21 cellular contexts compared by ENCODE assay signal in the genomic region with DNA sequence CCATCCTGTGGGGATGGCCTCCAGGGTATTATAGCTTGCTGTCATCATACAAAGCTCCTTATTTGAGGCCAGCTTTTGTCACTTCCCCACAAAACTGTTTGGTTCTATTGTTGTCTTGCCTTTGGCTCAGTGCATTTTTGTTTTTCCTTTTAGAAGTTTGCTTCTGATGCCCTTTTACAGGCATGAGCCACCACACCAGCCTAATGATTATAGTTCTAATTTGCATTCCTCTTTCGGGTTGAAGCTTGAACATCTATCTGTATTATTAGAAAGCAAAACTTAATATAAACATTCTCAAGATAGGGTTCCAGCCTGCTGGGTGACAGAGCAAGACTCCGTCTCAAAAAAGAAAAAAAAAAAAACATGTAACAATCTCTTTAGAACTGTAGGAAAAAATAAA. TPM values are rescaled to one million over a fixed set of nuclear protein-coding genes. Genes with fewer than 3 reads are reported as not detected.
A peak's percentile ranks its signal among the peaks of the same experiment; 100 is the strongest.
DNase-seq lines count a peak whose midpoint lies in the region; ATAC-seq lines count a peak whose summit lies in the region.
"Had no signal": no experiment of that assay in that cellular context is flagged by ENCODE, and none has a peak within 500 bp of the region (broad histone marks: within the 10 kb centered on the region; RNA-seq: fewer than 3 reads in every experiment).

No MANE protein-coding gene starts in this region.

- H3K9me3 Mint-ChIP-seq in memory B cell (no peaks in the 10 kb centered on the region), T-cell (no peaks in the 10 kb centered on the region)
- no peaks in the 10 kb centered on the region for H3K9me3 Mint-ChIP-seq in stimulated activated effector memory CD8-positive, alpha-beta T cell treated with anti-CD3 and anti-CD28 coated beads, Interleukin-12 subunit alpha, Interleukin-12 subunit beta, amount 100 ng/mL, for 72 hours
- H3K9me3 Mint-ChIP-seq: activated CD4-positive, alpha-beta T cell treated with anti-CD3 and anti-CD28 coated beads, Interleukin-2, amount 10 ng/mL, durations not matched to agents 24 days and 14 days; endodermal cell; H9; stimulated activated naive B cell treated with anti-CD40 and anti-IgM and Interleukin-4, amounts not matched to agents 10 μg/mL and 1 μg/mL and 100 μg/mL, for 72 hours had no signal

- DNase-seq in memory B cell (ENCODE audit: low spot score in 2 of 2), result no peak
- no peak for DNase-seq in stimulated activated effector memory CD8-positive, alpha-beta T cell treated with anti-CD3 and anti-CD28 coated beads, Interleukin-12 subunit alpha, Interleukin-12 subunit beta, amount 100 ng/mL, for 72 hours (ENCODE audit: low spot score in 2 of 2)
- no peak for DNase-seq in T-cell
- DNase-seq: activated CD4-positive, alpha-beta T cell treated with anti-CD3 and anti-CD28 coated beads, Interleukin-2, amount 10 ng/mL, durations not matched to agents 24 days and 14 days; activated naive CD4-positive, alpha-beta T cell treated with Interleukin-2 at 50 U/mL for 16 hours; AML-193; aorta; endodermal cell; H9; hippocampal formation; KBM-7; NCI-H1092; NCI-H82; Peyer's patch; stimulated activated CD4-positive, alpha-beta T cell treated with anti-CD3 and anti-CD28 coated beads, Interleukin-12 subunit alpha, Interleukin-12 subunit beta, amount 100 ng/mL, for 4 hours; stimulated activated naive B cell treated with anti-CD40 and anti-IgM and Interleukin-4, amounts not matched to agents 10 μg/mL and 1 μg/mL and 100 μg/mL, for 72 hours had no signal

- POLR2A ChIA-PET in T-cell (lab: Charles Lee), result no interaction called here

- H3K27ac Mint-ChIP-seq in memory B cell, result peak overlapping the region; percentile 78
- H3K27ac Mint-ChIP-seq in stimulated activated effector memory CD8-positive, alpha-beta T cell treated with anti-CD3 and anti-CD28 coated beads, Interleukin-12 subunit alpha, Interleukin-12 subunit beta, amount 100 ng/mL, for 72 hours, result no peak overlapping the region
- H3K27ac Mint-ChIP-seq in T-cell, result no peak overlapping the region
- H3K27ac Mint-ChIP-seq: activated CD4-positive, alpha-beta T cell treated with anti-CD3 and anti-CD28 coated beads, Interleukin-2, amount 10 ng/mL, durations not matched to agents 24 days and 14 days had no signal

- peak; percentile 60 for ATAC-seq in GM18502 (IDR thresholded peaks at IDR 0.05; ENCODE audit: poor library complexity, unreplicated experiment)
- ATAC-seq in GM19438 (IDR thresholded peaks at IDR 0.05; ENCODE audit: low read depth, unreplicated experiment), result peak; percentile 51
- peak; percentile 42 for ATAC-seq in HG02938 (IDR thresholded peaks at IDR 0.05; ENCODE audit: unreplicated experiment)
- no peak for ATAC-seq in memory B cell (ENCODE audit: low read depth)
- ATAC-seq in stimulated activated effector memory CD8-positive, alpha-beta T cell treated with anti-CD3 and anti-CD28 coated beads, Interleukin-12 subunit alpha, Interleukin-12 subunit beta, amount 100 ng/mL, for 72 hours, result no peak
- no peak for ATAC-seq in HG02970 (IDR thresholded peaks at IDR 0.05; ENCODE audit: low FRiP score, unreplicated experiment)
- no peak for ATAC-seq in HG03280 (IDR thresholded peaks at IDR 0.05; ENCODE audit: unreplicated experiment)
- ATAC-seq in T-cell (replicated peaks in 1 of 4), result no peak
- ATAC-seq: stimulated activated naive B cell treated with anti-CD40 and anti-IgM and Interleukin-4, amounts not matched to agents 10 μg/mL and 1 μg/mL and 100 μg/mL, for 72 hours had no signal

- H3K4me3 Mint-ChIP-seq in memory B cell, result no peak overlapping the region
- H3K4me3 Mint-ChIP-seq in stimulated activated effector memory CD8-positive, alpha-beta T cell treated with anti-CD3 and anti-CD28 coated beads, Interleukin-12 subunit alpha, Interleukin-12 subunit beta, amount 100 ng/mL, for 72 hours, result no peak overlapping the region
- no peak overlapping the region for H3K4me3 Mint-ChIP-seq in T-cell
- H3K4me3 Mint-ChIP-seq: activated CD4-positive, alpha-beta T cell treated with anti-CD3 and anti-CD28 coated beads, Interleukin-2, amount 10 ng/mL, durations not matched to agents 24 days and 14 days; endodermal cell; H9; stimulated activated naive B cell treated with anti-CD40 and anti-IgM and Interleukin-4, amounts not matched to agents 10 μg/mL and 1 μg/mL and 100 μg/mL, for 72 hours had no signal

- H3K36me3 Mint-ChIP-seq in memory B cell (peaks cover 17% of the 10 kb centered on the region), T-cell (peaks cover 21% of the 10 kb centered on the region)
- H3K36me3 Mint-ChIP-seq in stimulated activated effector memory CD8-positive, alpha-beta T cell treated with anti-CD3 and anti-CD28 coated beads, Interleukin-12 subunit alpha, Interleukin-12 subunit beta, amount 100 ng/mL, for 72 hours, result peaks cover 94% of the 10 kb centered on the region

- H3K4me1 Mint-ChIP-seq in memory B cell (peaks cover 30% of the 10 kb centered on the region), T-cell (peaks cover 24 to 31% (median 25%) of the 10 kb centered on the region in 3 donors)
- H3K4me1 Mint-ChIP-seq in stimulated activated effector memory CD8-positive, alpha-beta T cell treated with anti-CD3 and anti-CD28 coated beads, Interleukin-12 subunit alpha, Interleukin-12 subunit beta, amount 100 ng/mL, for 72 hours, result no peaks in the 10 kb centered on the region
- H3K4me1 Mint-ChIP-seq: endodermal cell, H9 had no signal

- CTCF ChIA-PET in T-cell (lab: Charles Lee), result no interaction called here

- H3K27me3 Mint-ChIP-seq in memory B cell (no peaks in the 10 kb centered on the region), T-cell (no peaks in the 10 kb centered on the region)
- H3K27me3 Mint-ChIP-seq: activated CD4-positive, alpha-beta T cell treated with anti-CD3 and anti-CD28 coated beads, Interleukin-2, amount 10 ng/mL, durations not matched to agents 24 days and 14 days; stimulated activated naive B cell treated with anti-CD40 and anti-IgM and Interleukin-4, amounts not matched to agents 10 μg/mL and 1 μg/mL and 100 μg/mL, for 72 hours had no signal

RNA-seq across cellular contexts. Expression of gene SMARCC1, which starts 39.8 kb away (rescaled TPM):
- 10 to 100 TPM; 88.9 to 99.3 (median 92.4) TPM for total RNA-seq in T-cell

Comparison
In these comparisons a context has a peak if more than half of its experiments do, and no peak if none do; other contexts are left out.
1. ATAC-seq: peak in GM18502 (single experiment), GM19438 (single experiment) and HG02938 (single experiment); none in memory B cell (single experiment), stimulated activated effector memory CD8-positive, alpha-beta T cell treated with anti-CD3 and anti-CD28 coated beads, Interleukin-12 subunit alpha, Interleukin-12 subunit beta, amount 100 ng/mL, for 72 hours (single experiment), HG02970 (single experiment), HG03280 (single experiment) and T-cell (0 of 4).